1 cellular context compared by ENCODE assay signal in the genomic region with DNA sequence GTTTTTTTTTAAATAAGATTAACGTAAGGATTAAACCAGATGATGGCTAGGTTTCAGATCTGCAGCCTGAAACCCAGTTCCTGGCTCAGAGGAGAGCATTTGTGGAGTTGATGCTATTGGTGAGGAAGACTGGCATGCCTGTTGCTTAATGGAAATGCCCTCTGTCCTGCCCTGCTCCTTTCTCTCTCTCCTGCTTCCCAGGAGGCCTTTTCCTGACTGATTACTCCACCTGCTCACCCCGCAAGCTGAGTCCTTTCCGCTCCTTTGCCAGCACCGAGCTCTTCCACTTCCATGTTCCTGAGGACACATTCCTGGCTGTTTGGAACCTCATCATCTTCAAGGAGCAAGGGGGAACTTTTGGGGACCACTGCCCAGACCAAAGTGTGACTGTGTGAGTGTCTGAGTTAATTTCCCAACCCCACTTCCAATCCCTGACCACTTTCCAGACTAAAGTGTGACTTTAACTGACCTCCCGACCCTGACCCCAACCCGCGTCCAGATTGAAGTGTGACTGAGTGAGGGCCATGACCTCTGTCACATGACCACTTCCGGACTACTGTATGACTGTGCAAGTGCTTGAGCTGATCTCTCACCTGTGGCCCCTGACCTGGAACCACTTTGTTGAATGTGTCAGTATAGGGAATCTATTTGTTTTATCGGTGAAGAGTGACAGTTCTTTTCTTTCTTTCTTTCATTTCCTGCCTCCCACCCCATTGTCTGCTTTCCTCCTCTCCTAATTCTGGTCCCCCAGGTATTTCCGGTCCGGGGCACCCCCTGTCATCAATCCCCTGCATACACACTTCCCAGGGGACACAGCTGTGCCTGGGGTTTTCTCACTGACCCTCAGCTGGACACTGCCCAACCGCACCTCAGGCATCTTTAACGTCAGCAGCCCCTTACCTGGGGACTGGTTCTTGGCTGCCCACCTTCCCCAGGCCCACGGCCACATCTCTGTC.
TF ChIP-seq lines count a peak whose summit lies in the region.

No MANE protein-coding gene starts in this region.

TF ChIP-seq in K562, 482 proteins besides CTCF, POLR2A, EP300 and RAD21 (continued from another document and continues in another):
- TF ChIP-seq ATF2 (CRISPR knock-in tag; IDR thresholded peaks at IDR 0.05) (no peak), RB1 (IDR thresholded peaks at IDR 0.05; ENCODE audit: low read depth) (no peak), MEIS2 (IDR thresholded peaks at IDR 0.05; ENCODE audit: partially characterized antibody) (no peak), MTA1 (IDR thresholded peaks at IDR 0.05; ENCODE audit: borderline replicate concordance) (no peak), SREBF1 (IDR thresholded peaks at IDR 0.05; ENCODE audit: borderline replicate concordance, low read depth, low read length) (no peak), POLR2AphosphoS2 (IDR thresholded peaks at IDR 0.05; ENCODE audit: low read length) (no peak), KAT7 (CRISPR knock-in tag; IDR thresholded peaks at IDR 0.05; ENCODE audit: borderline replicate concordance) (no peak), ZNF551 (CRISPR knock-in tag; IDR thresholded peaks at IDR 0.05) (no peak), ARNT (IDR thresholded peaks at IDR 0.05) (no peak), ZNF217 (CRISPR knock-in tag; IDR thresholded peaks at IDR 0.05) (no peak), XRCC3 (IDR thresholded peaks at IDR 0.05) (no peak), TEAD2 (tag; IDR thresholded peaks at IDR 0.05) (no peak), HLTF (IDR thresholded peaks at IDR 0.05) (no peak), LEF1 (IDR thresholded peaks at IDR 0.05) (no peak), MBD1 (CRISPR knock-in tag; IDR thresholded peaks at IDR 0.05) (no peak), RBM22 (IDR thresholded peaks at IDR 0.05; ENCODE audit: low read depth, low read length, poor library complexity, severe bottlenecking) (no peak), ZNF175 (CRISPR knock-in tag; IDR thresholded peaks at IDR 0.05; ENCODE audit: low read depth) (0 out of 2 replicates have a peak, but pooled peaks have one; percentile 39), ZFPM2 (CRISPR knock-in tag; IDR thresholded peaks at IDR 0.05) (no peak), TRIM25 (IDR thresholded peaks at IDR 0.05; ENCODE audit: borderline replicate concordance) (no peak), NFRKB (IDR thresholded peaks at IDR 0.05; ENCODE audit: low read depth) (no peak), TBL1XR1 (IDR thresholded peaks at IDR 0.05; ENCODE audit: low read length in 2 of 2) (no peak), RCOR1 (IDR thresholded peaks at IDR 0.05; ENCODE audit: borderline replicate concordance in 1 of 2, low read depth in 2 of 2, low read length in 2 of 2) (0 out of 4 replicates have a peak, but pooled peaks of 1 of the 2 experiments have one; percentile 27), ZNF146 (CRISPR knock-in tag; IDR thresholded peaks at IDR 0.05; ENCODE audit: unreplicated experiment) (no peak), SP2 (IDR thresholded peaks at IDR 0.05; ENCODE audit: extremely low read depth, low read depth, low read length, poor library complexity, severe bottlenecking) (no peak), ZSCAN29 (IDR thresholded peaks at IDR 0.05) (no peak), GABPA (tag; conservative IDR thresholded peaks at IDR 0.05; ENCODE audit: low read depth) (peak; percentile 66), KDM1A (IDR thresholded peaks at IDR 0.05) (peak; percentile 70 to 79; a peak in 3 of 4 replicates), NFE2 (IDR thresholded peaks at IDR 0.05; ENCODE audit: low read depth) (peak; percentile 59), XRCC5 (IDR thresholded peaks at IDR 0.05; ENCODE audit: low read depth, low read length) (no peak), SMAD3 (CRISPR knock-in tag; conservative IDR thresholded peaks at IDR 0.05) (no peak), POLR2H (tag; IDR thresholded peaks at IDR 0.05; ENCODE audit: low read depth) (no peak), ZNF77 (CRISPR knock-in tag; IDR thresholded peaks at IDR 0.05) (no peak), ZNF263 (CRISPR knock-in tag; IDR thresholded peaks at IDR 0.05; ENCODE audit: borderline replicate concordance) (no peak), PBX2 (CRISPR knock-in tag; IDR thresholded peaks at IDR 0.05; ENCODE audit: low read depth) (no peak), PBX2 (tag; conservative IDR thresholded peaks at IDR 0.05; ENCODE audit: low read depth) (no peak), ZNF609 (CRISPR knock-in tag; IDR thresholded peaks at IDR 0.05; ENCODE audit: borderline replicate concordance) (no peak), ZNF436 (CRISPR knock-in tag; IDR thresholded peaks at IDR 0.05) (no peak)
- TF ChIP-seq, protein P1, sequence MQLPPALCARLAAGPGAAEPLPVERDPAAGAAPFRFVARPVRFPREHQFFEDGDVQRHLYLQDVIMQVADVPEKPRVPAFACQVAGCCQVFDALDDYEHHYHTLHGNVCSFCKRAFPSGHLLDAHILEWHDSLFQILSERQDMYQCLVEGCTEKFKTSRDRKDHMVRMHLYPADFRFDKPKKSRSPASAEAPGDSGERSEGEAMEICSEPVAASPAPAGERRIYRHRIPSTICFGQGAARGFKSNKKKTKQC (CRISPR knock-in tag; IDR thresholded peaks at IDR 0.05), result no peak
- TF ChIP-seq, protein P2, sequence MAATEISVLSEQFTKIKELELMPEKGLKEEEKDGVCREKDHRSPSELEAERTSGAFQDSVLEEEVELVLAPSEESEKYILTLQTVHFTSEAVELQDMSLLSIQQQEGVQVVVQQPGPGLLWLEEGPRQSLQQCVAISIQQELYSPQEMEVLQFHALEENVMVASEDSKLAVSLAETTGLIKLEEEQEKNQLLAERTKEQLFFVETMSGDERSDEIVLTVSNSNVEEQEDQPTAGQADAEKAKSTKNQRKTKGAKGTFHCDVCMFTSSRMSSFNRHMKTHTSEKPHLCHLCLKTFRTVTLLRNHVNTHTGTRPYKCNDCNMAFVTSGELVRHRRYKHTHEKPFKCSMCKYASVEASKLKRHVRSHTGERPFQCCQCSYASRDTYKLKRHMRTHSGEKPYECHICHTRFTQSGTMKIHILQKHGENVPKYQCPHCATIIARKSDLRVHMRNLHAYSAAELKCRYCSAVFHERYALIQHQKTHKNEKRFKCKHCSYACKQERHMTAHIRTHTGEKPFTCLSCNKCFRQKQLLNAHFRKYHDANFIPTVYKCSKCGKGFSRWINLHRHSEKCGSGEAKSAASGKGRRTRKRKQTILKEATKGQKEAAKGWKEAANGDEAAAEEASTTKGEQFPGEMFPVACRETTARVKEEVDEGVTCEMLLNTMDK (IDR thresholded peaks at IDR 0.05; ENCODE audit: borderline replicate concordance, insufficient read depth, low read depth, low read length, poor library complexity, severe bottlenecking), result no peak
- TF ChIP-seq, protein P3, sequence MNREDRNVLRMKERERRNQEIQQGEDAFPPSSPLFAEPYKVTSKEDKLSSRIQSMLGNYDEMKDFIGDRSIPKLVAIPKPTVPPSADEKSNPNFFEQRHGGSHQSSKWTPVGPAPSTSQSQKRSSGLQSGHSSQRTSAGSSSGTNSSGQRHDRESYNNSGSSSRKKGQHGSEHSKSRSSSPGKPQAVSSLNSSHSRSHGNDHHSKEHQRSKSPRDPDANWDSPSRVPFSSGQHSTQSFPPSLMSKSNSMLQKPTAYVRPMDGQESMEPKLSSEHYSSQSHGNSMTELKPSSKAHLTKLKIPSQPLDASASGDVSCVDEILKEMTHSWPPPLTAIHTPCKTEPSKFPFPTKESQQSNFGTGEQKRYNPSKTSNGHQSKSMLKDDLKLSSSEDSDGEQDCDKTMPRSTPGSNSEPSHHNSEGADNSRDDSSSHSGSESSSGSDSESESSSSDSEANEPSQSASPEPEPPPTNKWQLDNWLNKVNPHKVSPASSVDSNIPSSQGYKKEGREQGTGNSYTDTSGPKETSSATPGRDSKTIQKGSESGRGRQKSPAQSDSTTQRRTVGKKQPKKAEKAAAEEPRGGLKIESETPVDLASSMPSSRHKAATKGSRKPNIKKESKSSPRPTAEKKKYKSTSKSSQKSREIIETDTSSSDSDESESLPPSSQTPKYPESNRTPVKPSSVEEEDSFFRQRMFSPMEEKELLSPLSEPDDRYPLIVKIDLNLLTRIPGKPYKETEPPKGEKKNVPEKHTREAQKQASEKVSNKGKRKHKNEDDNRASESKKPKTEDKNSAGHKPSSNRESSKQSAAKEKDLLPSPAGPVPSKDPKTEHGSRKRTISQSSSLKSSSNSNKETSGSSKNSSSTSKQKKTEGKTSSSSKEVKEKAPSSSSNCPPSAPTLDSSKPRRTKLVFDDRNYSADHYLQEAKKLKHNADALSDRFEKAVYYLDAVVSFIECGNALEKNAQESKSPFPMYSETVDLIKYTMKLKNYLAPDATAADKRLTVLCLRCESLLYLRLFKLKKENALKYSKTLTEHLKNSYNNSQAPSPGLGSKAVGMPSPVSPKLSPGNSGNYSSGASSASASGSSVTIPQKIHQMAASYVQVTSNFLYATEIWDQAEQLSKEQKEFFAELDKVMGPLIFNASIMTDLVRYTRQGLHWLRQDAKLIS (CRISPR knock-in tag; IDR thresholded peaks at IDR 0.05), result no peak
